1 cellular context compared by ENCODE assay signal in genomic region chr16:85215478-85216120, GRCh38.
TF ChIP-seq lines count a peak whose summit lies in the region.

No MANE protein-coding gene starts in this region.

TF ChIP-seq in K562, 482 proteins besides CTCF, POLR2A, EP300 and RAD21 (continued from another document):
- TF ChIP-seq ZNF407 (IDR thresholded peaks at IDR 0.05; ENCODE audit: low read depth) = no peak
